Comparison of ENCODE assay signal across 20 cellular contexts in genomic region chrX:69237228-69237627, GRCh38.
"Had no signal": no experiment of that assay in that cellular context is flagged by ENCODE, and none has a peak within 500 bp of the region (broad histone marks: within the 10 kb centered on the region; RNA-seq: fewer than 3 reads in every experiment).

No MANE protein-coding gene starts in this region.

- DNase-seq: effector CD4-positive, alpha-beta T cell; endodermal cell; foreskin keratinocyte; immature natural killer cell; kidney; left cardiac atrium; left ventricle myocardium inferior; lower lobe of right lung; naive thymus-derived CD4-positive, alpha-beta T cell; nephron progenitor cell; psoas muscle; retina; right lobe of liver; spleen; stimulated activated CD4-positive, alpha-beta T cell treated with anti-CD3 and anti-CD28 coated beads, Interleukin-15, amount 100 ng/mL, for 24 hours; stimulated activated CD4-positive, alpha-beta T cell treated with anti-CD3 and anti-CD28 coated beads, Interleukin-1b, Interleukin-23, amount 100 ng/mL, for 48 hours; stimulated activated CD4-positive, alpha-beta T cell treated with anti-CD3 and anti-CD28 coated beads, Interleukin-4, amount 100 ng/mL, for 24 hours; testis; transverse colon had no signal

- H3K4me3 ChIP-seq: coronary artery, left ventricle myocardium inferior, lower lobe of right lung, psoas muscle, right lobe of liver, spleen, testis, transverse colon had no signal

- H3K36me3 ChIP-seq: left ventricle myocardium inferior, lower lobe of right lung, right lobe of liver, spleen, transverse colon had no signal

- H3K4me1 ChIP-seq: foreskin keratinocyte, left ventricle myocardium inferior, lower lobe of right lung, psoas muscle, right lobe of liver, spleen, testis, transverse colon had no signal

- H3K9me3 ChIP-seq: left ventricle myocardium inferior, lower lobe of right lung, psoas muscle, right lobe of liver, spleen, testis, transverse colon had no signal

- H3K27me3 ChIP-seq: foreskin keratinocyte, right lobe of liver, testis, transverse colon had no signal

- H3K27ac ChIP-seq: coronary artery, foreskin keratinocyte, left ventricle myocardium inferior, lower lobe of right lung, psoas muscle, right lobe of liver, spleen, testis had no signal
